In the genomic region with DNA sequence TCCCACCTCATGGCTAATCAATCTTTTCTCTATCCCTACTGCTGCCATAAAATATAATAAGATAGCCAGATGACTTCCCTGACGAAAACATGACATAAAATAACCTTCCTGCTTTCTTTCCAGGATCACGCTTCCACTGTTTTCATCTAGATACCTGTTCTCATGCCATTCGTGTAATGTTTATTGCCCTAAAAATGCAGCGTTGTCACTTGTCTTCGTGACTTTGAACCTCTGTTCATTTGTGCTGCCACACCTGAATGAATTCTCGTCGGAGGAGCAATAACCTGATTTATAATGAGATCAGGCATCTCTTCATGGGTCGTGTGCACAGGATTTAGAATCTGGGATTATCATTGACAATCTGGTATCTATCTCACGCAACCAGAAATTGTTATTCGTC, we compare ENCODE assay signal across 31 cellular contexts.
"Had no signal": no experiment of that assay in that cellular context is flagged by ENCODE, and none has a peak within 500 bp of the region (broad histone marks: within the 10 kb centered on the region; RNA-seq: fewer than 3 reads in every experiment).

No MANE protein-coding gene starts in this region.

- H3K4me3 ChIP-seq: adrenal gland, ascending aorta, body of pancreas, breast epithelium, cardiac muscle cell had no signal

- H3K27ac ChIP-seq: adrenal gland, ascending aorta, body of pancreas, brain microvascular endothelial cell, breast epithelium, cardiac muscle cell had no signal

- H3K36me3 ChIP-seq: adrenal gland, ascending aorta, brain microvascular endothelial cell, breast epithelium, cardiac muscle cell had no signal

- FAIRE-seq: astrocyte, bronchial epithelial cell had no signal

- DNase-seq: activated effector memory CD4-positive, alpha-beta T cell treated with anti-CD3 and anti-CD28 coated beads, Interleukin-2, amount 50 U/mL, for 16 hours; activated effector memory CD4-positive, alpha-beta T cell treated with Interleukin-2 at 50 U/mL for 16 hours; activated gamma-delta T cell; activated gamma-delta T cell treated with Interleukin-2 at 50 U/mL for 16 hours; activated naive CD4-positive, alpha-beta T cell; activated naive CD4-positive, alpha-beta T cell treated with anti-CD3 and anti-CD28 coated beads for 36 hours; activated naive CD4-positive, alpha-beta T cell treated with anti-CD3 and anti-CD28 coated beads, Interleukin-2, amount 10 ng/mL, durations not matched to agents 7 days and 5 days; activated naive CD4-positive, alpha-beta T cell treated with anti-CD3 and anti-CD28 coated beads, Interleukin-2, amount 50 U/mL, for 16 hours; activated naive CD8-positive, alpha-beta T cell treated with anti-CD3 and anti-CD28 coated beads for 36 hours; activated naive CD8-positive, alpha-beta T cell treated with anti-CD3 and anti-CD28 coated beads, Interleukin-2, amount 10 ng/mL, durations not matched to agents 7 days and 5 days; activated naive CD8-positive, alpha-beta T cell treated with anti-CD3 and anti-CD28 coated beads, Interleukin-2, amount 50 U/mL, for 24 hours; activated T-cell treated with anti-CD3 and anti-CD28 coated beads, Interleukin-2, amount 50 U/mL, for 1 hour; activated T-cell treated with anti-CD3 and anti-CD28 coated beads, Interleukin-2, amount 50 U/mL, for 24 hours; activated T-cell treated with anti-CD3 and anti-CD28 coated beads, Interleukin-2, amount 50 U/mL, for 4 hours; activated T-cell treated with anti-CD3 and anti-CD28 coated beads, Interleukin-2, amount 50 U/mL, for 48 hours; activated T-cell treated with anti-CD3 and anti-CD28 coated beads, Interleukin-2, amount 50 U/mL, for 72 hours; adrenal gland; amniotic stem cell; amygdala; anterior cingulate cortex; aorta; body of pancreas; brain microvascular endothelial cell; caudate nucleus; central memory CD4-positive, alpha-beta T cell; cerebellar nuclear complex had no signal

- H3K27me3 ChIP-seq: adrenal gland, ascending aorta, body of pancreas, brain microvascular endothelial cell, breast epithelium, cardiac muscle cell had no signal

- H3K4me1 ChIP-seq: ascending aorta, body of pancreas, breast epithelium had no signal

- H3K9me3 ChIP-seq: ascending aorta, body of pancreas, breast epithelium had no signal
